In genomic region chr15:89822030-89822429, GRCh38 we compare ENCODE assay signal across 1 cellular context.
TF ChIP-seq lines count a peak whose summit lies in the region.

No MANE protein-coding gene starts in this region.

TF ChIP-seq in HCT116, 20 proteins besides CTCF, POLR2A, EP300 and RAD21 (continued from another document):
- TF ChIP-seq REST (IDR thresholded peaks at IDR 0.05; ENCODE audit: low read depth) (no peak), ZNF274 (IDR thresholded peaks at IDR 0.05; ENCODE audit: low read depth, low read length) (no peak), SIN3A (IDR thresholded peaks at IDR 0.05; ENCODE audit: low read depth) (no peak), SRF (IDR thresholded peaks at IDR 0.05; ENCODE audit: low read depth) (no peak), CEBPB (IDR thresholded peaks at IDR 0.05; ENCODE audit: low read depth) (no peak), MAX (IDR thresholded peaks at IDR 0.05) (no peak), ATF3 (IDR thresholded peaks at IDR 0.05) (no peak), CBX3 (IDR thresholded peaks at IDR 0.05; ENCODE audit: low read depth) (no peak), JUND (IDR thresholded peaks at IDR 0.05) (no peak), TCF7L2 (IDR thresholded peaks at IDR 0.05; ENCODE audit: borderline replicate concordance, extremely low read depth, insufficient read depth, insufficient read length) (no peak)
TF ChIP-seq in HCT116: peak in this region for 0.
